ENCODE assay signal across 7 cellular contexts in genomic region chr6:32153835-32154513, GRCh38. TPM values are rescaled to one million over a fixed set of nuclear protein-coding genes. Genes with fewer than 3 reads are reported as not detected.
DNase-seq lines count a peak whose midpoint lies in the region; ATAC-seq and TF ChIP-seq lines count a peak whose summit lies in the region.

PPT2 (plus strand) TSS chr6:32154141; CDS start chr6:32154595, 454 bp downstream.

- peak; percentile 90 for DNase-seq in NB4 (ENCODE audit: low read depth)
- DNase-seq in SKM-1 treated with dmso at 0.1 percent for 144 hours (lab: John Stamatoyannopoulos, UW; ENCODE audit: unreplicated experiment) = peak; percentile 40
- DNase-seq in activated naive CD4-positive, alpha-beta T cell treated with anti-CD3 and anti-CD28 coated beads, Interleukin-2, amount 50 U/mL, for 72 hours (ENCODE audit: low spot score in 2 of 2) = peak; percentile 66 to 78
- peak; percentile 91 for DNase-seq in globus pallidus (ENCODE audit: low spot score)
- DNase-seq in nucleus accumbens (lab: John Stamatoyannopoulos, UW) = peak; percentile 41 to 96 (median 86)
- DNase-seq in substantia nigra (lab: John Stamatoyannopoulos, UW) = peak; percentile 35 to 92 (median 80)

- no peak for TF ChIP-seq CTCF in NB4 (IDR thresholded peaks at IDR 0.05; ENCODE audit: low read depth, low read length)

- peak; percentile 28 for ATAC-seq in GM18868 (IDR thresholded peaks at IDR 0.05; ENCODE audit: unreplicated experiment)
- peak; percentile 75 to 80 for ATAC-seq in activated naive CD4-positive, alpha-beta T cell treated with anti-CD3 and anti-CD28 coated beads, Interleukin-2, amount 50 U/mL, for 72 hours

- peaks cover 11 to 15% of the 10 kb centered on the region in 2 donors for H3K36me3 Mint-ChIP-seq in activated naive CD4-positive, alpha-beta T cell treated with anti-CD3 and anti-CD28 coated beads, Interleukin-2, amount 50 U/mL, for 72 hours

- peak within 1 kb of the TSS; percentile 83 to 95 for H3K27ac Mint-ChIP-seq in activated naive CD4-positive, alpha-beta T cell treated with anti-CD3 and anti-CD28 coated beads, Interleukin-2, amount 50 U/mL, for 72 hours

- H3K27ac ChIP-seq in substantia nigra (ENCODE audit: low read depth, low read length, poor library complexity, severe bottlenecking) = peak within 1 kb of the TSS; percentile 90

- TF ChIP-seq POLR2A in NB4 (IDR thresholded peaks at IDR 0.05; ENCODE audit: extremely low read depth, insufficient read length) = peak; percentile 36

- peak within 1 kb of the TSS; percentile 90 for H3K4me3 ChIP-seq in NB4 (ENCODE audit: low read depth, low read length)

- H3K9me3 Mint-ChIP-seq in activated naive CD4-positive, alpha-beta T cell treated with anti-CD3 and anti-CD28 coated beads, Interleukin-2, amount 50 U/mL, for 72 hours = no peaks in the 10 kb centered on the region

RNA-seq across cellular contexts. Expression of gene PPT2, which starts in this region (rescaled TPM):
- total RNA-seq in activated naive CD4-positive, alpha-beta T cell treated with anti-CD3 and anti-CD28 coated beads, Interleukin-2, amount 50 U/mL, for 72 hours = 10 to 100 TPM; 13.6 to 18.7 TPM

Comparison
In these comparisons a context has a peak if more than half of its experiments do, and no peak if none do; other contexts are left out.
1. Peak in every context shown above with its lines: DNase-seq, ATAC-seq, H3K4me3 ChIP-seq and H3K27ac ChIP-seq.
2. DNase-seq: peak in every context shown above with its lines; median percentile 91 in globus pallidus; 90 in NB4; 86 in nucleus accumbens; 80 in substantia nigra; 72 in activated naive CD4-positive, alpha-beta T cell treated with anti-CD3 and anti-CD28 coated beads, Interleukin-2, amount 50 U/mL, for 72 hours; 40 in SKM-1 treated with dmso at 0.1 percent for 144 hours.